In the genomic region with DNA sequence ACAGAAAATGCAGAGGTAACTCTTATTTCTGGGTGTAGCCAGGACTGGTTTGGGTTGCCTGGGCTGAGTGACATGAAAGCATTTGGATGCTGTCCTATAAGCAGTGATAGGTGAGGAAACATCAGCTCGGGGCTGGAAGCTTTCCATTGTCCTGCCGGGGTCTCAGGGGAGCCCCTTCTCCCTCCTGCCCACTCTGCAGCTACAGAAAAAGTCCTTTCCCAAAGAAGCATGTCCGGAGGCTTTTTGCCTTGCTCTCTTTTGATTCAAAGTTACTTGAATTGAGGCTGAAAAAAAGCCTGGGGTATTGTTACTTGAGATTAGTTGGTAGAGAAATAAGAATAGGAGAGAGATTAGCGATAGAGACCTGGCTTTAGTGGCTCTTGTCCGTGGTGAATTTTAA, we compare ENCODE assay signal across 23 cellular contexts.
DNase-seq lines count a peak whose midpoint lies in the region; ATAC-seq, FAIRE-seq and TF ChIP-seq lines count a peak whose summit lies in the region.
"Had no signal": no experiment of that assay in that cellular context is flagged by ENCODE, and none has a peak within 500 bp of the region (broad histone marks: within the 10 kb centered on the region; RNA-seq: fewer than 3 reads in every experiment).

No MANE protein-coding gene starts in this region.

- H3K4me1 Mint-ChIP-seq in GM23338 (no peaks in the 10 kb centered on the region), neural progenitor cell (peaks cover 18% of the 10 kb centered on the region)
- H3K4me1 Mint-ChIP-seq: B cell, IgD-negative memory B cell had no signal

- peaks cover 9% of the 10 kb centered on the region for H3K9me2 ChIP-seq in GM23338 (ENCODE audit: insufficient read depth)

- no peak for DNase-seq in GM23338 (ENCODE audit: low spot score)
- peak; percentile 68 for DNase-seq in neural progenitor cell (ENCODE audit: low spot score)
- no peak for DNase-seq in substantia nigra (lab: John Stamatoyannopoulos, UW)
- DNase-seq in HTR-8/SVneo (ENCODE audit: insufficient read length, low spot score) = no peak
- DNase-seq in activated CD4-positive, alpha-beta T cell treated with anti-CD3 and anti-CD28 coated beads, Interleukin-2, amount 50 U/mL, for 48 hours = no peak
- DNase-seq: 8988T; CD8-positive, alpha-beta T cell; COR-L47; DMS 273 treated with DMSO at 0.1 percent for 48 hours; DMS53; DND-41; EL; GOT3; H7 had no signal

- H3K9me3 ChIP-seq in ectodermal cell (ENCODE audit: control insufficient read depth, low read length) (no peaks in the 10 kb centered on the region), neural progenitor cell (ENCODE audit: low read depth) (no peaks in the 10 kb centered on the region)
- H3K9me3 ChIP-seq: BLaER1 treated with 17β-estradiol and CSF1 and Interleukin-3, amounts not matched to agents 10 nM and 100 nM had no signal

- no peaks in the 10 kb centered on the region for H4K20me1 ChIP-seq in GM23338 (replicated peaks; ENCODE audit: insufficient read depth)
- H4K20me1 ChIP-seq in neural progenitor cell (ENCODE audit: low read depth) = no peaks in the 10 kb centered on the region
- H4K20me1 ChIP-seq: BLaER1 treated with 17β-estradiol and CSF1 and Interleukin-3, amounts not matched to agents 10 nM and 100 nM had no signal

- H3K36me3 Mint-ChIP-seq in GM23338 (ENCODE audit: low read depth) (no peaks in the 10 kb centered on the region), neural progenitor cell (peaks cover 3% of the 10 kb centered on the region)
- H3K36me3 Mint-ChIP-seq: CD8-positive, alpha-beta T cell; IgD-negative memory B cell had no signal

- no peak overlapping the region for H3K9ac ChIP-seq in neural progenitor cell
- H3K9ac ChIP-seq: BLaER1 treated with 17β-estradiol and CSF1 and Interleukin-3, amounts not matched to agents 10 nM and 100 nM had no signal

- FAIRE-seq in HTR-8/SVneo (lab: Jason Lieb, UNC) = no peak
- FAIRE-seq: G401.6, GM12891, GM18507, HepG2 had no signal

- H2AFZ ChIP-seq in GM23338 (no peak overlapping the region; the same call in 1 of the 2 replicates), neural progenitor cell (replicated peaks) (no peak overlapping the region)

- H3K27me3 ChIP-seq in GM23338 (ENCODE audit: insufficient read depth) (no peaks in the 10 kb centered on the region), ectodermal cell (ENCODE audit: control insufficient read depth, insufficient read depth, low read length, poor library complexity, severe bottlenecking) (no peaks in the 10 kb centered on the region), neural progenitor cell (peaks cover 4% of the 10 kb centered on the region)
- H3K27me3 ChIP-seq: BLaER1 treated with 17β-estradiol and CSF1 and Interleukin-3, amounts not matched to agents 10 nM and 100 nM had no signal

- no peaks in the 10 kb centered on the region for H3K9me3 Mint-ChIP-seq in GM23338
- H3K9me3 Mint-ChIP-seq in neural progenitor cell = no peaks in the 10 kb centered on the region
- H3K9me3 Mint-ChIP-seq: CD8-positive, alpha-beta T cell had no signal

- H3K79me2 ChIP-seq in GM23338 (replicated peaks; ENCODE audit: insufficient read depth) = no peaks in the 10 kb centered on the region
- no peaks in the 10 kb centered on the region for H3K79me2 ChIP-seq in neural progenitor cell (ENCODE audit: low read depth)

- ATAC-seq in GM23338 (peak; percentile 42; the same call in 2 of the 3 replicates), GM21367 (IDR thresholded peaks at IDR 0.05; ENCODE audit: unreplicated experiment) (no peak)
- ATAC-seq: CD8-positive, alpha-beta T cell; HepG2 had no signal

- H3K4me2 ChIP-seq in GM23338 = no peak overlapping the region
- H3K4me2 ChIP-seq in neural progenitor cell = peak overlapping the region; percentile 58
- H3K4me2 ChIP-seq: BLaER1 treated with 17β-estradiol and CSF1 and Interleukin-3, amounts not matched to agents 10 nM and 100 nM had no signal

- H3K4me1 ChIP-seq in GM23338 (ENCODE audit: insufficient read depth) = no peaks in the 10 kb centered on the region
- H3K4me1 ChIP-seq in ectodermal cell (ENCODE audit: control insufficient read depth, insufficient read depth, low read length) = peaks cover 2% of the 10 kb centered on the region
- peaks cover 22% of the 10 kb centered on the region for H3K4me1 ChIP-seq in neural progenitor cell
- H3K4me1 ChIP-seq: BLaER1 treated with 17β-estradiol and CSF1 and Interleukin-3, amounts not matched to agents 10 nM and 100 nM had no signal

- H3K36me3 ChIP-seq in GM23338 (ENCODE audit: insufficient read depth) (no peaks in the 10 kb centered on the region), ectodermal cell (ENCODE audit: control insufficient read depth, insufficient read depth, low read length) (no peaks in the 10 kb centered on the region), neural progenitor cell (no peaks in the 10 kb centered on the region)
- H3K36me3 ChIP-seq: BLaER1 treated with 17β-estradiol and CSF1 and Interleukin-3, amounts not matched to agents 10 nM and 100 nM had no signal

- no peak overlapping the region for H3K27ac ChIP-seq in GM23338 (ENCODE audit: low read depth)
- peak overlapping the region; percentile 33 for H3K27ac ChIP-seq in ectodermal cell (ENCODE audit: insufficient read depth, low read depth, low read length, poor library complexity, severe bottlenecking)
- peak overlapping the region; percentile 2 for H3K27ac ChIP-seq in neural progenitor cell
- no peak overlapping the region for H3K27ac ChIP-seq in substantia nigra (ENCODE audit: low read depth, low read length, poor library complexity, severe bottlenecking)
- H3K27ac ChIP-seq: BLaER1 treated with 17β-estradiol and CSF1 and Interleukin-3, amounts not matched to agents 10 nM and 100 nM had no signal

- H3K4me3 Mint-ChIP-seq in GM23338 (no peak overlapping the region), neural progenitor cell (no peak overlapping the region)
- H3K4me3 Mint-ChIP-seq: B cell; CD8-positive, alpha-beta T cell; IgD-negative memory B cell had no signal

- H3K27ac Mint-ChIP-seq in GM23338 (no peak overlapping the region), neural progenitor cell (no peak overlapping the region)
- H3K27ac Mint-ChIP-seq: B cell; CD8-positive, alpha-beta T cell; IgD-negative memory B cell had no signal

- H3K4me3 ChIP-seq in GM23338 (no peak overlapping the region), ectodermal cell (ENCODE audit: insufficient read depth, low read depth, low read length) (no peak overlapping the region), neural progenitor cell (peak overlapping the region; percentile 14)
- H3K4me3 ChIP-seq: BLaER1 treated with 17β-estradiol and CSF1 and Interleukin-3, amounts not matched to agents 10 nM and 100 nM had no signal

- TF ChIP-seq CTCF in GM23338 (conservative IDR thresholded peaks at IDR 0.05; ENCODE audit: low read depth in 2 of 2) = no peak
- TF ChIP-seq CTCF in neural progenitor cell (IDR thresholded peaks at IDR 0.05) = no peak

- H3F3A ChIP-seq in GM23338 (replicated peaks; ENCODE audit: low read depth) (no peaks in the 10 kb centered on the region), neural progenitor cell (ENCODE audit: low read depth) (peaks cover 19% of the 10 kb centered on the region)

- H3K27me3 Mint-ChIP-seq in GM23338 (ENCODE audit: insufficient read depth, low read depth, poor library complexity) = no peaks in the 10 kb centered on the region
- H3K27me3 Mint-ChIP-seq in neural progenitor cell (ENCODE audit: insufficient read depth, low read depth) = peaks cover 4% of the 10 kb centered on the region

- WGBS in ectodermal cell, 2 experiments = 45 to 58% methylated on average over 5 of the region's 5 CpGs

TF ChIP-seq in GM23338, 12 proteins besides CTCF, POLR2A, EP300 and RAD21 (continues in another document):
- no peak for TF ChIP-seq EZH2phosphoT487 (IDR thresholded peaks at IDR 0.05; ENCODE audit: unreplicated experiment)
- no peak for TF ChIP-seq ZNF331 (CRISPR knock-in tag; IDR thresholded peaks at IDR 0.05; ENCODE audit: low read depth)
- no peak for TF ChIP-seq ZNF114 (CRISPR knock-in tag; IDR thresholded peaks at IDR 0.05)
- no peak for TF ChIP-seq EZH2 (IDR thresholded peaks at IDR 0.05; ENCODE audit: low read depth, unreplicated experiment)
- no peak for TF ChIP-seq POLR2AphosphoS5 (IDR thresholded peaks at IDR 0.05; ENCODE audit: low read depth)
- no peak for TF ChIP-seq CREB1 (CRISPR knock-in tag; IDR thresholded peaks at IDR 0.05; ENCODE audit: low read depth)
- TF ChIP-seq JUNB (IDR thresholded peaks at IDR 0.05; ENCODE audit: unreplicated experiment) = no peak
- TF ChIP-seq STAT1 (IDR thresholded peaks at IDR 0.05; ENCODE audit: unreplicated experiment) = no peak
- no peak for TF ChIP-seq NANOG (IDR thresholded peaks at IDR 0.05; ENCODE audit: borderline replicate concordance)

Comparison
In these comparisons a context has a peak if more than half of its experiments do, and no peak if none do; other contexts are left out.
1. H3K27ac ChIP-seq: peak in ectodermal cell (single experiment) and neural progenitor cell (single experiment); none in GM23338 (single experiment) and substantia nigra (single experiment).